1 cellular context compared by ENCODE assay signal in the genomic region with DNA sequence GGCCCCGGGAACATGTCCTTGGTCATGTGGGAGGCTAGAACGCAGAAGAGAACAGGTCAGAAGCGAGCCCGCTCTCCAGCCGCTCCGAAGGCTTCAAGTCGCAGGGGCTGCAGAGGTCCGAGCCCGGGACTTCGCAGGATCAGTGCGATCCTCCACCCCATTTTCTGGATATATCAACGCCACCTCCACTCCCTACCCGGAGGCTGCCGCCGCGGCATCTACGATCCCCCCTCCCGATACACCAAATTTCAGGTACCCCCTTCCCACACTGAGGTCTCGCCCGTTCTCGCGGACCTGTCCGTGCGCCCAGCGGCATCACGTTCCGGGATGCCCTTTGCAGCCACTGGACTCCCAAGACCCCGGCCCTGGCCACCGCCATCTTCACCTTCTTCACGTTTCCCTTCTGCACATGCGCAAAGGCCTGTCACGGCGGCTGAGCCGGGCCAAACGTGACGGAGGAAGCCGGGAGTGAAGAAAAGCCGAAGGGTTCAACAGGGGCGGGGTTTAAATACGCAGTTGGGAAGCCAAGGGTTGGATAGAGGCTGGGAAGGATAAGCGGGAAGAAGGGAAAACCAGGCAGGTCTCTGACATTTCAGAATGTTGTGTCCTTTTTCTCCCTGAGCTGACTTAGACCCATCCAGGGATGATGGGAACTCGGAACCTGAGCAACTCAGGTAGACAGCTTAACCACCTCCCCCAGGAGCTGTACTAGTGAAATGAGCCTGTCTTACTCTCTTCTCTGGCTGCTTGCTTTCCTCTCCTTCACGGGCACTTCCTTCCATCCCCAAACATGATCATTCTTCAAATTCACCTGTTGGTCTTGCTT.
TF ChIP-seq lines count a peak whose summit lies in the region.

A gene (minus strand): TSS at position 399 of the 826 bp plus-strand sequence. CDS start 20 bp downstream, at position 379.

TF ChIP-seq in HEK293, 187 proteins besides CTCF, POLR2A, EP300 and RAD21 (continued from another document and continues in another):
- TF ChIP-seq, protein P1, sequence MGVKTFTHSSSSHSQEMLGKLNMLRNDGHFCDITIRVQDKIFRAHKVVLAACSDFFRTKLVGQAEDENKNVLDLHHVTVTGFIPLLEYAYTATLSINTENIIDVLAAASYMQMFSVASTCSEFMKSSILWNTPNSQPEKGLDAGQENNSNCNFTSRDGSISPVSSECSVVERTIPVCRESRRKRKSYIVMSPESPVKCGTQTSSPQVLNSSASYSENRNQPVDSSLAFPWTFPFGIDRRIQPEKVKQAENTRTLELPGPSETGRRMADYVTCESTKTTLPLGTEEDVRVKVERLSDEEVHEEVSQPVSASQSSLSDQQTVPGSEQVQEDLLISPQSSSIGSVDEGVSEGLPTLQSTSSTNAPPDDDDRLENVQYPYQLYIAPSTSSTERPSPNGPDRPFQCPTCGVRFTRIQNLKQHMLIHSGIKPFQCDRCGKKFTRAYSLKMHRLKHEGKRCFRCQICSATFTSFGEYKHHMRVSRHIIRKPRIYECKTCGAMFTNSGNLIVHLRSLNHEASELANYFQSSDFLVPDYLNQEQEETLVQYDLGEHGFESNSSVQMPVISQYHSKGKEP (tag by site-specific recombination; IDR thresholded peaks at IDR 0.05) = no peak
- TF ChIP-seq, protein P2, sequence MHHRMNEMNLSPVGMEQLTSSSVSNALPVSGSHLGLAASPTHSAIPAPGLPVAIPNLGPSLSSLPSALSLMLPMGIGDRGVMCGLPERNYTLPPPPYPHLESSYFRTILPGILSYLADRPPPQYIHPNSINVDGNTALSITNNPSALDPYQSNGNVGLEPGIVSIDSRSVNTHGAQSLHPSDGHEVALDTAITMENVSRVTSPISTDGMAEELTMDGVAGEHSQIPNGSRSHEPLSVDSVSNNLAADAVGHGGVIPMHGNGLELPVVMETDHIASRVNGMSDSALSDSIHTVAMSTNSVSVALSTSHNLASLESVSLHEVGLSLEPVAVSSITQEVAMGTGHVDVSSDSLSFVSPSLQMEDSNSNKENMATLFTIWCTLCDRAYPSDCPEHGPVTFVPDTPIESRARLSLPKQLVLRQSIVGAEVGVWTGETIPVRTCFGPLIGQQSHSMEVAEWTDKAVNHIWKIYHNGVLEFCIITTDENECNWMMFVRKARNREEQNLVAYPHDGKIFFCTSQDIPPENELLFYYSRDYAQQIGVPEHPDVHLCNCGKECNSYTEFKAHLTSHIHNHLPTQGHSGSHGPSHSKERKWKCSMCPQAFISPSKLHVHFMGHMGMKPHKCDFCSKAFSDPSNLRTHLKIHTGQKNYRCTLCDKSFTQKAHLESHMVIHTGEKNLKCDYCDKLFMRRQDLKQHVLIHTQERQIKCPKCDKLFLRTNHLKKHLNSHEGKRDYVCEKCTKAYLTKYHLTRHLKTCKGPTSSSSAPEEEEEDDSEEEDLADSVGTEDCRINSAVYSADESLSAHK (tag by site-specific recombination; IDR thresholded peaks at IDR 0.05) = no peak
- TF ChIP-seq ZNF19 (tag by site-specific recombination; IDR thresholded peaks at IDR 0.05; ENCODE audit: low read depth) = no peak
- TF ChIP-seq ZNF837 (tag by site-specific recombination; IDR thresholded peaks at IDR 0.05) = no peak
- TF ChIP-seq ZNF621 (tag by site-specific recombination; IDR thresholded peaks at IDR 0.05) = no peak
- TF ChIP-seq, protein P3, sequence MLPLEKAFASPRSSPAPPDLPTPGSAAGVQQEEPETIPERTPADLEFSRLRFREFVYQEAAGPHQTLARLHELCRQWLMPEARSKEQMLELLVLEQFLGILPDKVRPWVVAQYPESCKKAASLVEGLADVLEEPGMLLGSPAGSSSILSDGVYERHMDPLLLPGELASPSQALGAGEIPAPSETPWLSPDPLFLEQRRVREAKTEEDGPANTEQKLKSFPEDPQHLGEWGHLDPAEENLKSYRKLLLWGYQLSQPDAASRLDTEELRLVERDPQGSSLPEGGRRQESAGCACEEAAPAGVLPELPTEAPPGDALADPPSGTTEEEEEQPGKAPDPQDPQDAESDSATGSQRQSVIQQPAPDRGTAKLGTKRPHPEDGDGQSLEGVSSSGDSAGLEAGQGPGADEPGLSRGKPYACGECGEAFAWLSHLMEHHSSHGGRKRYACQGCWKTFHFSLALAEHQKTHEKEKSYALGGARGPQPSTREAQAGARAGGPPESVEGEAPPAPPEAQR (tag by site-specific recombination; IDR thresholded peaks at IDR 0.05) = no peak
- no peak for TF ChIP-seq MEIS1 (CRISPR knock-in tag; IDR thresholded peaks at IDR 0.05; ENCODE audit: borderline replicate concordance)
- TF ChIP-seq, protein P4, sequence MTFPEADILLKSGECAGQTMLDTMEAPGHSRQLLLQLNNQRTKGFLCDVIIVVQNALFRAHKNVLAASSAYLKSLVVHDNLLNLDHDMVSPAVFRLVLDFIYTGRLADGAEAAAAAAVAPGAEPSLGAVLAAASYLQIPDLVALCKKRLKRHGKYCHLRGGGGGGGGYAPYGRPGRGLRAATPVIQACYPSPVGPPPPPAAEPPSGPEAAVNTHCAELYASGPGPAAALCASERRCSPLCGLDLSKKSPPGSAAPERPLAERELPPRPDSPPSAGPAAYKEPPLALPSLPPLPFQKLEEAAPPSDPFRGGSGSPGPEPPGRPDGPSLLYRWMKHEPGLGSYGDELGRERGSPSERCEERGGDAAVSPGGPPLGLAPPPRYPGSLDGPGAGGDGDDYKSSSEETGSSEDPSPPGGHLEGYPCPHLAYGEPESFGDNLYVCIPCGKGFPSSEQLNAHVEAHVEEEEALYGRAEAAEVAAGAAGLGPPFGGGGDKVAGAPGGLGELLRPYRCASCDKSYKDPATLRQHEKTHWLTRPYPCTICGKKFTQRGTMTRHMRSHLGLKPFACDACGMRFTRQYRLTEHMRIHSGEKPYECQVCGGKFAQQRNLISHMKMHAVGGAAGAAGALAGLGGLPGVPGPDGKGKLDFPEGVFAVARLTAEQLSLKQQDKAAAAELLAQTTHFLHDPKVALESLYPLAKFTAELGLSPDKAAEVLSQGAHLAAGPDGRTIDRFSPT (tag by site-specific recombination; IDR thresholded peaks at IDR 0.05) = no peak
- 0 out of 2 replicates have a peak, but pooled peaks have one; percentile 3 for TF ChIP-seq EGR2 (tag by site-specific recombination; IDR thresholded peaks at IDR 0.05; ENCODE audit: low read depth)
- TF ChIP-seq RBAK (tag by site-specific recombination; IDR thresholded peaks at IDR 0.05) = no peak
- no peak for TF ChIP-seq KLF8 (tag by site-specific recombination; IDR thresholded peaks at IDR 0.05)
- no peak for TF ChIP-seq ZNF514 (tag by site-specific recombination; IDR thresholded peaks at IDR 0.05)
- TF ChIP-seq KLF1 (tag by site-specific recombination; IDR thresholded peaks at IDR 0.05) = no peak
- no peak for TF ChIP-seq ZNF558 (tag by site-specific recombination; IDR thresholded peaks at IDR 0.05)
- TF ChIP-seq ZNF623 (tag by site-specific recombination; IDR thresholded peaks at IDR 0.05) = no peak
- TF ChIP-seq, protein P5, sequence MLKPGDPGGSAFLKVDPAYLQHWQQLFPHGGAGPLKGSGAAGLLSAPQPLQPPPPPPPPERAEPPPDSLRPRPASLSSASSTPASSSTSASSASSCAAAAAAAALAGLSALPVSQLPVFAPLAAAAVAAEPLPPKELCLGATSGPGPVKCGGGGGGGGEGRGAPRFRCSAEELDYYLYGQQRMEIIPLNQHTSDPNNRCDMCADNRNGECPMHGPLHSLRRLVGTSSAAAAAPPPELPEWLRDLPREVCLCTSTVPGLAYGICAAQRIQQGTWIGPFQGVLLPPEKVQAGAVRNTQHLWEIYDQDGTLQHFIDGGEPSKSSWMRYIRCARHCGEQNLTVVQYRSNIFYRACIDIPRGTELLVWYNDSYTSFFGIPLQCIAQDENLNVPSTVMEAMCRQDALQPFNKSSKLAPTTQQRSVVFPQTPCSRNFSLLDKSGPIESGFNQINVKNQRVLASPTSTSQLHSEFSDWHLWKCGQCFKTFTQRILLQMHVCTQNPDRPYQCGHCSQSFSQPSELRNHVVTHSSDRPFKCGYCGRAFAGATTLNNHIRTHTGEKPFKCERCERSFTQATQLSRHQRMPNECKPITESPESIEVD (tag by site-specific recombination; IDR thresholded peaks at IDR 0.05) = no peak
- TF ChIP-seq ZNF549 (tag by site-specific recombination; IDR thresholded peaks at IDR 0.05) = no peak
- TF ChIP-seq, protein P6, sequence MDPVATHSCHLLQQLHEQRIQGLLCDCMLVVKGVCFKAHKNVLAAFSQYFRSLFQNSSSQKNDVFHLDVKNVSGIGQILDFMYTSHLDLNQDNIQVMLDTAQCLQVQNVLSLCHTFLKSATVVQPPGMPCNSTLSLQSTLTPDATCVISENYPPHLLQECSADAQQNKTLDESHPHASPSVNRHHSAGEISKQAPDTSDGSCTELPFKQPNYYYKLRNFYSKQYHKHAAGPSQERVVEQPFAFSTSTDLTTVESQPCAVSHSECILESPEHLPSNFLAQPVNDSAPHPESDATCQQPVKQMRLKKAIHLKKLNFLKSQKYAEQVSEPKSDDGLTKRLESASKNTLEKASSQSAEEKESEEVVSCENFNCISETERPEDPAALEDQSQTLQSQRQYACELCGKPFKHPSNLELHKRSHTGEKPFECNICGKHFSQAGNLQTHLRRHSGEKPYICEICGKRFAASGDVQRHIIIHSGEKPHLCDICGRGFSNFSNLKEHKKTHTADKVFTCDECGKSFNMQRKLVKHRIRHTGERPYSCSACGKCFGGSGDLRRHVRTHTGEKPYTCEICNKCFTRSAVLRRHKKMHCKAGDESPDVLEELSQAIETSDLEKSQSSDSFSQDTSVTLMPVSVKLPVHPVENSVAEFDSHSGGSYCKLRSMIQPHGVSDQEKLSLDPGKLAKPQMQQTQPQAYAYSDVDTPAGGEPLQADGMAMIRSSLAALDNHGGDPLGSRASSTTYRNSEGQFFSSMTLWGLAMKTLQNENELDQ (tag by site-specific recombination; IDR thresholded peaks at IDR 0.05; ENCODE audit: low read depth) = no peak
- TF ChIP-seq ZNF324 (tag by site-specific recombination; IDR thresholded peaks at IDR 0.05) = 0 out of 2 replicates have a peak, but pooled peaks have one; percentile 13
- TF ChIP-seq, protein P7, sequence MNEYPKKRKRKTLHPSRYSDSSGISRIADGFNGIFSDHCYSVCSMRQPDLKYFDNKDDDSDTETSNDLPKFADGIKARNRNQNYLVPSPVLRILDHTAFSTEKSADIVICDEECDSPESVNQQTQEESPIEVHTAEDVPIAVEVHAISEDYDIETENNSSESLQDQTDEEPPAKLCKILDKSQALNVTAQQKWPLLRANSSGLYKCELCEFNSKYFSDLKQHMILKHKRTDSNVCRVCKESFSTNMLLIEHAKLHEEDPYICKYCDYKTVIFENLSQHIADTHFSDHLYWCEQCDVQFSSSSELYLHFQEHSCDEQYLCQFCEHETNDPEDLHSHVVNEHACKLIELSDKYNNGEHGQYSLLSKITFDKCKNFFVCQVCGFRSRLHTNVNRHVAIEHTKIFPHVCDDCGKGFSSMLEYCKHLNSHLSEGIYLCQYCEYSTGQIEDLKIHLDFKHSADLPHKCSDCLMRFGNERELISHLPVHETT (tag by site-specific recombination; IDR thresholded peaks at IDR 0.05) = peak; percentile 40; the same call in 1 of the 2 replicates
- TF ChIP-seq, protein P8, sequence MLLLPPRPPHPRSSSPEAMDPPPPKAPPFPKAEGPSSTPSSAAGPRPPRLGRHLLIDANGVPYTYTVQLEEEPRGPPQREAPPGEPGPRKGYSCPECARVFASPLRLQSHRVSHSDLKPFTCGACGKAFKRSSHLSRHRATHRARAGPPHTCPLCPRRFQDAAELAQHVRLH (tag by site-specific recombination; IDR thresholded peaks at IDR 0.05) = no peak
- TF ChIP-seq, protein P9, sequence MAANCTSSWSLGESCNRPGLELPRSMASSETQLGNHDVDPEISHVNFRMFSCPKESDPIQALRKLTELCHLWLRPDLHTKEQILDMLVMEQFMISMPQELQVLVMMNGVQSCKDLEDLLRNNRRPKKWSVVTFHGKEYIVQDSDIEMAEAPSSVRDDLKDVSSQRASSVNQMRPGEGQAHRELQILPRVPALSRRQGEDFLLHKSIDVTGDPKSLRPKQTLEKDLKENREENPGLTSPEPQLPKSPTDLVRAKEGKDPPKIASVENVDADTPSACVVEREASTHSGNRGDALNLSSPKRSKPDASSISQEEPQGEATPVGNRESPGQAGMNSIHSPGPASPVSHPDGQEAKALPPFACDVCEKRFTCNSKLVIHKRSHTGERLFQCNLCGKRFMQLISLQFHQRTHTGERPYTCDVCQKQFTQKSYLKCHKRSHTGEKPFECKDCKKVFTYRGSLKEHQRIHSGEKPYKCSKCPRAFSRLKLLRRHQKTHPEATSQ (tag by site-specific recombination; IDR thresholded peaks at IDR 0.05) = no peak
- peak; percentile 58; the same call in 1 of the 2 replicates for TF ChIP-seq ZBTB21 (tag by site-specific recombination; IDR thresholded peaks at IDR 0.05)
- TF ChIP-seq ZNF114 (tag by site-specific recombination; IDR thresholded peaks at IDR 0.05) = no peak
- no peak for TF ChIP-seq ZNF311 (tag by site-specific recombination; IDR thresholded peaks at IDR 0.05; ENCODE audit: borderline replicate concordance)
- no peak for TF ChIP-seq ZFHX2 (tag by site-specific recombination; conservative IDR thresholded peaks at IDR 0.05)
- TF ChIP-seq ZNF626 (tag by site-specific recombination; IDR thresholded peaks at IDR 0.05) = no peak
- TF ChIP-seq ZNF138 (tag by site-specific recombination; IDR thresholded peaks at IDR 0.05; ENCODE audit: borderline replicate concordance) = no peak
- no peak for TF ChIP-seq BCL11A (tag by site-specific recombination; IDR thresholded peaks at IDR 0.05; ENCODE audit: low read depth)
- no peak for TF ChIP-seq ZNF785 (tag by site-specific recombination; IDR thresholded peaks at IDR 0.05)
- TF ChIP-seq BCL11B (tag by site-specific recombination; IDR thresholded peaks at IDR 0.05; ENCODE audit: low read depth) = peak; percentile 77; the same call in 1 of the 2 replicates
- TF ChIP-seq, protein P10, sequence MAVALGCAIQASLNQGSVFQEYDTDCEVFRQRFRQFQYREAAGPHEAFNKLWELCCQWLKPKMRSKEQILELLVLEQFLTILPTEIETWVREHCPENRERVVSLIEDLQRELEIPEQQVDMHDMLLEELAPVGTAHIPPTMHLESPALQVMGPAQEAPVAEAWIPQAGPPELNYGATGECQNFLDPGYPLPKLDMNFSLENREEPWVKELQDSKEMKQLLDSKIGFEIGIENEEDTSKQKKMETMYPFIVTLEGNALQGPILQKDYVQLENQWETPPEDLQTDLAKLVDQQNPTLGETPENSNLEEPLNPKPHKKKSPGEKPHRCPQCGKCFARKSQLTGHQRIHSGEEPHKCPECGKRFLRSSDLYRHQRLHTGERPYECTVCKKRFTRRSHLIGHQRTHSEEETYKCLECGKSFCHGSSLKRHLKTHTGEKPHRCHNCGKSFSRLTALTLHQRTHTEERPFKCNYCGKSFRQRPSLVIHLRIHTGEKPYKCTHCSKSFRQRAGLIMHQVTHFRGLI (tag by site-specific recombination; IDR thresholded peaks at IDR 0.05) = no peak
- TF ChIP-seq ZNF473 (tag by site-specific recombination; IDR thresholded peaks at IDR 0.05) = no peak
- no peak for TF ChIP-seq ZNF791 (tag by site-specific recombination; IDR thresholded peaks at IDR 0.05)
- TF ChIP-seq, protein P11, sequence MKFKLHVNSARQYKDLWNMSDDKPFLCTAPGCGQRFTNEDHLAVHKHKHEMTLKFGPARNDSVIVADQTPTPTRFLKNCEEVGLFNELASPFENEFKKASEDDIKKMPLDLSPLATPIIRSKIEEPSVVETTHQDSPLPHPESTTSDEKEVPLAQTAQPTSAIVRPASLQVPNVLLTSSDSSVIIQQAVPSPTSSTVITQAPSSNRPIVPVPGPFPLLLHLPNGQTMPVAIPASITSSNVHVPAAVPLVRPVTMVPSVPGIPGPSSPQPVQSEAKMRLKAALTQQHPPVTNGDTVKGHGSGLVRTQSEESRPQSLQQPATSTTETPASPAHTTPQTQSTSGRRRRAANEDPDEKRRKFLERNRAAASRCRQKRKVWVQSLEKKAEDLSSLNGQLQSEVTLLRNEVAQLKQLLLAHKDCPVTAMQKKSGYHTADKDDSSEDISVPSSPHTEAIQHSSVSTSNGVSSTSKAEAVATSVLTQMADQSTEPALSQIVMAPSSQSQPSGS (tag by site-specific recombination; IDR thresholded peaks at IDR 0.05; ENCODE audit: low read depth) = no peak
- TF ChIP-seq SCRT2 (tag by site-specific recombination; IDR thresholded peaks at IDR 0.05) = peak; percentile 96
